ENCODE assay signal across 11 cellular contexts in genomic region chr6:157464653-157465535, GRCh38.
DNase-seq lines count a peak whose midpoint lies in the region; ATAC-seq lines count a peak whose summit lies in the region.
"Had no signal": no experiment of that assay in that cellular context is flagged by ENCODE, and none has a peak within 500 bp of the region (broad histone marks: within the 10 kb centered on the region; RNA-seq: fewer than 3 reads in every experiment).

No MANE protein-coding gene starts in this region.

- no peak overlapping the region for H3K4me3 Mint-ChIP-seq in CD8-positive, alpha-beta memory T cell

- H3K4me1 ChIP-seq in CD8-positive, alpha-beta memory T cell (ENCODE audit: insufficient read depth, low read length) = peaks cover 11% of the 10 kb centered on the region
- H3K4me1 ChIP-seq in adipocyte (ENCODE audit: control insufficient read depth, insufficient read depth, low read length) = peaks cover 2% of the 10 kb centered on the region
- H3K4me1 ChIP-seq: thyroid gland had no signal

- H3K9ac ChIP-seq in adipocyte (ENCODE audit: low read length) = peak overlapping the region; percentile 49

- peak overlapping the region in 1 of 8 donors; percentile 58 for H3K27ac Mint-ChIP-seq in CD8-positive, alpha-beta memory T cell

- H3K9me3 ChIP-seq in CD8-positive, alpha-beta memory T cell (ENCODE audit: low read length) = no peaks in the 10 kb centered on the region
- no peaks in the 10 kb centered on the region for H3K9me3 ChIP-seq in adipocyte (ENCODE audit: control insufficient read depth, low read length)
- H3K9me3 ChIP-seq: neutrophil, thyroid gland had no signal

- ATAC-seq in GM19043 (IDR thresholded peaks at IDR 0.05; ENCODE audit: low read depth, unreplicated experiment) = peak; percentile 44
- ATAC-seq in HG03135 (IDR thresholded peaks at IDR 0.05; ENCODE audit: unreplicated experiment) = peak; percentile 61

- H3K27me3 ChIP-seq in CD8-positive, alpha-beta memory T cell (ENCODE audit: insufficient read depth, low read length, poor library complexity, severe bottlenecking) = no peaks in the 10 kb centered on the region
- H3K27me3 ChIP-seq in adipocyte (replicated peaks; ENCODE audit: control insufficient read depth, insufficient read depth, low read length) = no peaks in the 10 kb centered on the region
- H3K27me3 ChIP-seq: thyroid gland had no signal

- DNase-seq in CD8-positive, alpha-beta memory T cell = no peak
- DNase-seq in adipocyte (ENCODE audit: low read depth) = no peak
- DNase-seq in Kasumi-1 (lab: John Stamatoyannopoulos, UW) = no peak
- DNase-seq in HPDE6-E6E7 (ENCODE audit: extremely low spot score) = no peak
- DNase-seq in NCI-H526 treated with DMSO at 0.1 percent for 48 hours (lab: John Stamatoyannopoulos, UW) = no peak
- no peak for DNase-seq in NCI-H2171 (lab: John Stamatoyannopoulos, UW)
- DNase-seq: NCI-H1694 treated with DMSO at 0.1 percent for 48 hours, thyroid gland had no signal

- CTCF ChIA-PET in CD8-positive, alpha-beta memory T cell (lab: Charles Lee) = interaction anchor here (1.0 kb wide), 1 partner anchor 9 kb away, joined by 3 read pairs; no protein-coding TSS in a partner anchor

- POLR2A ChIA-PET in CD8-positive, alpha-beta memory T cell (lab: Charles Lee) = no interaction called here

- no peak overlapping the region for H3K4me3 ChIP-seq in CD8-positive, alpha-beta memory T cell (ENCODE audit: low read length)
- no peak overlapping the region for H3K4me3 ChIP-seq in adipocyte (ENCODE audit: low read length)
- H3K4me3 ChIP-seq: thyroid gland had no signal

- peak overlapping the region; percentile 32 for H3K27ac ChIP-seq in CD8-positive, alpha-beta memory T cell (ENCODE audit: low read depth, low read length)
- H3K27ac ChIP-seq: neutrophil, thyroid gland had no signal

- no peaks in the 10 kb centered on the region for H3K36me3 Mint-ChIP-seq in CD8-positive, alpha-beta memory T cell

- H3K36me3 ChIP-seq in CD8-positive, alpha-beta memory T cell (ENCODE audit: insufficient read depth, low read length) = no peaks in the 10 kb centered on the region
- no peaks in the 10 kb centered on the region for H3K36me3 ChIP-seq in adipocyte (ENCODE audit: control insufficient read depth, insufficient read depth, low read length, severe bottlenecking)
- H3K36me3 ChIP-seq: neutrophil, thyroid gland had no signal

- no peaks in the 10 kb centered on the region for H3K27me3 Mint-ChIP-seq in CD8-positive, alpha-beta memory T cell

- H3K4me1 Mint-ChIP-seq in CD8-positive, alpha-beta memory T cell = peaks cover 11 to 13% (median 11%) of the 10 kb centered on the region in 3 donors

- no peaks in the 10 kb centered on the region for H3K9me3 Mint-ChIP-seq in CD8-positive, alpha-beta memory T cell
